In genomic region chr2:189614585-189614984, GRCh38 we compare ENCODE assay signal across 17 cellular contexts.
"Had no signal": no experiment of that assay in that cellular context is flagged by ENCODE, and none has a peak within 500 bp of the region (broad histone marks: within the 10 kb centered on the region; RNA-seq: fewer than 3 reads in every experiment).

No MANE protein-coding gene starts in this region.

- H3K27me3 ChIP-seq: brain microvascular endothelial cell, gastroesophageal sphincter, heart left ventricle, transverse colon had no signal

- DNase-seq: activated CD4-positive, alpha-beta T cell treated with anti-CD3 and anti-CD28 coated beads for 48 hours; activated CD4-positive, CD25-positive, alpha-beta regulatory T cell; activated CD8-positive, alpha-beta memory T cell treated with anti-CD3 and anti-CD28 coated beads, Interleukin-2, amount 50 U/mL, for 4 hours; activated naive CD4-positive, alpha-beta T cell treated with anti-CD3 and anti-CD28 coated beads for 36 hours; activated T-cell treated with anti-CD3 and anti-CD28 coated beads, Interleukin-2, amount 50 U/mL, for 4 hours; anterior cingulate cortex; brain microvascular endothelial cell; heart left ventricle; immature natural killer cell; lower lobe of right lung; right cardiac atrium; T-cell; transverse colon had no signal

- H3K4me2 ChIP-seq: SK-N-SH had no signal

- H3K36me3 ChIP-seq: brain microvascular endothelial cell, gastroesophageal sphincter, heart left ventricle, lower lobe of right lung, prostate gland, transverse colon had no signal

- H3K4me1 ChIP-seq: prostate gland, transverse colon had no signal

- H3K27ac ChIP-seq: gastroesophageal sphincter, prostate gland, transverse colon had no signal

- H3K9me3 ChIP-seq: gastroesophageal sphincter, heart left ventricle, lower lobe of right lung, prostate gland, SK-N-SH, transverse colon had no signal

- ATAC-seq: activated T-cell treated with anti-CD3 and anti-CD28 coated beads, Interleukin-2, amount 50 U/mL, for 4 hours; gastroesophageal sphincter; heart left ventricle; lower lobe of right lung; right cardiac atrium; T-cell had no signal

- H3K9ac ChIP-seq: SK-N-SH had no signal

- H3K4me3 ChIP-seq: coronary artery, gastroesophageal sphincter, heart left ventricle, lower lobe of right lung, prostate gland, transverse colon had no signal
